ENCODE assay signal across 8 cellular contexts in the genomic region with DNA sequence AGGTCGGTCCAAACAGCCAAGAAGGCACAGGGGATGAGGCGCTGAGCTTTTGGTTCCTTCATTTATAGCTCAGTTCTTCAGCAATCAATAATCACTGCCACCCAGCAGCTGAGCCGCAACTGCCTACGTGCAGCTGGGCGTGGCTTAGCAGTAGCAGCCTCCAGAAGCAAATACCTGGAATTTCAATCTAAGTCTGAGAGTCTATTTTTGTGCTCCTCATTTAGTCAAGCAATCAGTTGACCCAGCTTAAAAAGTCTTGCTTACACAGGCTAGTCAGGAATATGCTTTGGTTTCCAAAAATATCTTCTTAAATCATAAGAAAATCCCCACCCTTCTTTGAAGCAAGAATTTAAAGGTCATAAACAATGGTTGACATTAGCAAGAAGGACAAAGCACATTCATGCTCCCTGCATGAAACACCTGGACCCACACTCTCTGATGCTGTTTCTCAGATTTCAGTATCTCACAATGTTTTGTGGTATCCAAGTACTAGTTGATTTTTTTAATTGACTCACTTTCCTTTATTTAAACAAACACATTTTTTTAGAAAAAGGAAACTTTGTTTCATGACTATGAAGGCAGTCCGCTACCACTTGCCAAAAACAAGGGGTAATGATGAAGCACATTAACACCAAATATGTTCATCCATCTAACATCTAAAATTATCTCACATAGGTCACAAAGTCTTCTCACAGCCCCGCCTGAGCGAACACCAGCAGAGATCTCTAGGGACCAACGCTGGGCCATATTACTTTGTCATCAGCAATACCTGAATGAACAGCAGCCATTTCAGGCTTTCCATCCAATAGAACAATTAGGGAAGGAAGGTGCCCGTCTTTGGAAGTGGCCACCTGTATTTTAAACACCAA.
DNase-seq lines count a peak whose midpoint lies in the region; ATAC-seq lines count a peak whose summit lies in the region.

No MANE protein-coding gene starts in this region.

- ATAC-seq in GM18858 (IDR thresholded peaks at IDR 0.05; ENCODE audit: unreplicated experiment) (peak; percentile 25), HG02759 (IDR thresholded peaks at IDR 0.05; ENCODE audit: unreplicated experiment) (peak; percentile 35)

- DNase-seq in astrocyte of the hippocampus (ENCODE audit: low read depth, low spot score) (peak; percentile 12), renal cortical epithelial cell (ENCODE audit: low read depth) (peak; percentile 17), NCI-H524 (lab: John Stamatoyannopoulos, UW) (no peak), T1000 (lab: John Stamatoyannopoulos, UW) (no peak), COLO829 (ENCODE audit: low spot score) (no peak), SIG-M5 treated with dmso at 0.1 percent for 504 hours (lab: John Stamatoyannopoulos, UW; ENCODE audit: unreplicated experiment) (no peak)

Comparison
In these comparisons a context has a peak if more than half of its experiments do, and no peak if none do; other contexts are left out.
1. DNase-seq: peak in astrocyte of the hippocampus (single experiment) and renal cortical epithelial cell (single experiment); none in NCI-H524 (0 of 2), T1000 (single experiment), COLO829 (single experiment) and SIG-M5 treated with dmso at 0.1 percent for 504 hours (single experiment).